14 cellular contexts compared by ENCODE assay signal in genomic region chr10:117007080-117007479, GRCh38. TPM values are rescaled to one million over a fixed set of nuclear protein-coding genes. Genes with fewer than 3 reads are reported as not detected.
DNase-seq lines count a peak whose midpoint lies in the region; ATAC-seq and TF ChIP-seq lines count a peak whose summit lies in the region.
"Had no signal": no experiment of that assay in that cellular context is flagged by ENCODE, and none has a peak within 500 bp of the region (broad histone marks: within the 10 kb centered on the region; RNA-seq: fewer than 3 reads in every experiment).

No MANE protein-coding gene starts in this region.

- H2AFZ ChIP-seq in SK-N-SH (ENCODE audit: low read depth), result no peak overlapping the region

- POLR2A ChIA-PET in SK-N-SH (lab: Yijun Ruan, JAX), result no interaction called here

- H3K27ac ChIP-seq in SK-N-SH (ENCODE audit: low read depth in 2 of 2, low read length in 1 of 2) (peak overlapping the region in 1 of 2 experiments; percentile 9; a peak in 1 of 4 replicates), WERI-Rb-1 (no peak overlapping the region)

- peak in 1 of 2 experiments; percentile 64; a peak in 2 of 4 replicates for TF ChIP-seq EP300 in SK-N-SH (IDR thresholded peaks at IDR 0.05; ENCODE audit: borderline replicate concordance in 1 of 2, low read depth in 1 of 2, low read length in 1 of 2)

- DNase-seq in ACHN (peak; percentile 69), HCEC 1CT (peak; percentile 84), SK-N-SH (peak; percentile 19), fibroblast of villous mesenchyme (ENCODE audit: low read depth) (peak; percentile 71), dedifferentiated amniotic fluid mesenchymal stem cell (ENCODE audit: extremely low spot score) (no peak), NCI-H1436 (lab: John Stamatoyannopoulos, UW) (no peak), WERI-Rb-1 (no peak)
- DNase-seq: activated T-cell treated with anti-CD3 and anti-CD28 coated beads, Interleukin-2, amount 50 U/mL, for 48 hours; CD4-positive, CD25-positive, alpha-beta regulatory T cell; central memory CD4-positive, alpha-beta T cell; naive thymus-derived CD4-positive, alpha-beta T cell; NK-92 treated with Interleukin-12 subunit alpha and Interleukin-12 subunit beta, amount 100 ng/mL, for 24 hours; stimulated activated naive CD4-positive, alpha-beta T cell treated with Interleukin-2 at 50 U/mL for 16 hours had no signal

- no peaks in the 10 kb centered on the region for H4K20me1 ChIP-seq in SK-N-SH (ENCODE audit: insufficient read depth)

- WGBS in SK-N-SH (ENCODE audit: low lambda C conversion rate), result 39% methylated on average over 3 of the region's 3 CpGs

- no peaks in the 10 kb centered on the region for H3K9me2 ChIP-seq in SK-N-SH

- peaks cover 22% of the 10 kb centered on the region; the same call in 1 of the 2 replicates for H3K79me2 ChIP-seq in SK-N-SH (ENCODE audit: insufficient read depth)

- H3K4me2 ChIP-seq in SK-N-SH, result no peak overlapping the region; the same call in 1 of the 2 replicates

- in situ Hi-C loops in ACHN (cut with HindIII; ENCODE audit: low pct_ligation_motif_present, low pct_unique_long_range_greater_than_20kb, low sequenced_read_pairs), result no loop called here

- H3K27me3 ChIP-seq in SK-N-SH (ENCODE audit: insufficient read depth) (no peaks in the 10 kb centered on the region), WERI-Rb-1 (ENCODE audit: insufficient read depth, low read depth, severe bottlenecking) (no peaks in the 10 kb centered on the region)

- no peak for TF ChIP-seq CTCF in SK-N-SH (IDR thresholded peaks at IDR 0.05)
- TF ChIP-seq CTCF in fibroblast of villous mesenchyme (IDR thresholded peaks at IDR 0.05; ENCODE audit: insufficient read depth, low read depth, low read length), result no peak
- TF ChIP-seq CTCF in WERI-Rb-1 (IDR thresholded peaks at IDR 0.05; ENCODE audit: low read depth, low read length), result no peak

- H3K36me3 ChIP-seq in SK-N-SH (replicated peaks in 1 of 2; ENCODE audit: control insufficient read depth in 1 of 2, insufficient read depth in 2 of 2, low read length in 1 of 2), result no peaks in the 10 kb centered on the region
- H3K36me3 ChIP-seq in WERI-Rb-1, result peaks cover 2% of the 10 kb centered on the region; the same call in 1 of the 2 replicates

- H3K4me3 ChIP-seq in SK-N-SH (ENCODE audit: low read depth in 2 of 2, low read length in 1 of 2), result no peak overlapping the region
- no peak overlapping the region for H3K4me3 ChIP-seq in fibroblast of villous mesenchyme (ENCODE audit: low read depth, low read length)
- H3K4me3 ChIP-seq in WERI-Rb-1 (ENCODE audit: low read depth, low read length), result no peak overlapping the region

- H3K9me3 ChIP-seq in SK-N-SH (no peaks in the 10 kb centered on the region; the same call in 1 of the 2 replicates), WERI-Rb-1 (ENCODE audit: severe bottlenecking) (no peaks in the 10 kb centered on the region)

- no peak overlapping the region for H3K9ac ChIP-seq in SK-N-SH

- ATAC-seq in GM19455 (IDR thresholded peaks at IDR 0.05; ENCODE audit: unreplicated experiment), result no peak
- ATAC-seq: naive thymus-derived CD4-positive, alpha-beta T cell had no signal

- no peak for TF ChIP-seq RAD21 in SK-N-SH (IDR thresholded peaks at IDR 0.05; ENCODE audit: low read length)

- CTCF ChIA-PET in SK-N-SH (lab: Yijun Ruan, JAX), result interaction anchor here (1.2 to 1.5 kb wide), 2 partner anchors 198 to 211 kb away, joined by 4 to 5 read pairs; no protein-coding TSS in a partner anchor

- peaks cover 10% of the 10 kb centered on the region for H3F3A ChIP-seq in SK-N-SH (replicated peaks; ENCODE audit: insufficient read depth)

- H3K4me1 ChIP-seq in SK-N-SH (ENCODE audit: control insufficient read depth in 1 of 2, insufficient read depth in 2 of 2, low read depth in 1 of 2, low read length in 1 of 2), result peaks cover 7 to 9% of the 10 kb centered on the region in 2 experiments; a peak in 2 of 4 replicates

TF ChIP-seq in SK-N-SH, 30 proteins besides CTCF, POLR2A, EP300 and RAD21:
- TF ChIP-seq TCF12 (IDR thresholded peaks at IDR 0.05) (peak; percentile 73), SMC3 (IDR thresholded peaks at IDR 0.05; ENCODE audit: low read depth, low read length) (no peak), PBX3 (IDR thresholded peaks at IDR 0.05) (peak; percentile 56), TEAD4 (IDR thresholded peaks at IDR 0.05; ENCODE audit: borderline replicate concordance, insufficient read depth) (peak; percentile 34; the same call in 1 of the 2 replicates), POLR2AphosphoS5 (IDR thresholded peaks at IDR 0.05; ENCODE audit: low read depth, low read length) (peak; percentile 31; the same call in 1 of the 2 replicates), ELF1 (IDR thresholded peaks at IDR 0.05) (no peak), NFIC (IDR thresholded peaks at IDR 0.05; ENCODE audit: borderline replicate concordance) (peak; percentile 65; the same call in 1 of the 2 replicates), JUND (IDR thresholded peaks at IDR 0.05) (peak; percentile 92), EZH2phosphoT487 (IDR thresholded peaks at IDR 0.05; ENCODE audit: borderline replicate concordance, low read depth) (no peak), YY1 (IDR thresholded peaks at IDR 0.05; ENCODE audit: low read depth) (peak; percentile 45; the same call in 1 of the 2 replicates), FOSL2 (IDR thresholded peaks at IDR 0.05; ENCODE audit: borderline replicate concordance, low read depth) (peak; percentile 92), ZBTB33 (IDR thresholded peaks at IDR 0.05; ENCODE audit: borderline replicate concordance, low read depth) (no peak), IRF3 (IDR thresholded peaks at IDR 0.05; ENCODE audit: low read depth, low read length) (no peak), FOXJ3 (CRISPR knock-in tag; IDR thresholded peaks at IDR 0.05) (no peak)

RNA-seq across cellular contexts. Expression of gene SHTN1, which starts 2.1 kb away (rescaled TPM):
- 5.2 and 6.6 TPM in 2 replicates for polyA plus RNA-seq in SK-N-SH (2012; rRNA removed)
- polyA plus RNA-seq in SK-N-SH (2012; cell fraction: cytosol; rRNA removed), result 4.5 and 6.3 TPM in 2 replicates
- 18.8 and 38.6 TPM in 2 replicates for polyA plus RNA-seq in SK-N-SH (2012; cell fraction: nucleus; rRNA removed)
- total RNA-seq in fibroblast of villous mesenchyme, result 2.2 and 2.6 TPM in 2 replicates

Comparison
In these comparisons a context has a peak if more than half of its experiments do, and no peak if none do; other contexts are left out.
1. DNase-seq: peak in ACHN (single experiment), HCEC 1CT (single experiment), SK-N-SH (single experiment) and fibroblast of villous mesenchyme (single experiment); none in dedifferentiated amniotic fluid mesenchymal stem cell (single experiment), NCI-H1436 (single experiment) and WERI-Rb-1 (single experiment).